Comparison of ENCODE assay signal across 20 cellular contexts in the genomic region with DNA sequence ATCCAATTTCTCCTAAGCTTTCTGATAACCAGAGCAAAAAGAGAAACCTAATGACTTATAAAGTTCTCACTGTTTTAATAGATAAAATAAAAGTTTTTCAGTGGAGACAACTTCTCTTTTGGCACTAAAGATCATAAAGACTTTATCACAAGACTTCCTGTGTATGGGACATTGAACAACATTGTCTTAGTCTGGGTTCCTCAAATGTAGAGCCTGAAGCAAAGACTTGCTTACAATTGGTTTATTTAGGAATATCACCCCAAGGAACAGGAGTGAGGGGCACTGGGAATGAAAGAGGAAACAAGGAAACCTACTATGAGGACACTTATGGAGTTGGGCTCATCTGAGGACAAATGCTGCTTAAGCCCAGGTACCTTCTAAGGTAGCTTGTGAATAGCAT.
"Had no signal": no experiment of that assay in that cellular context is flagged by ENCODE, and none has a peak within 500 bp of the region (broad histone marks: within the 10 kb centered on the region; RNA-seq: fewer than 3 reads in every experiment).

No MANE protein-coding gene starts in this region.

- H3K9me3 ChIP-seq: colonic mucosa, heart left ventricle, mucosa of descending colon, pancreas, sigmoid colon, stomach, thoracic aorta, transverse colon had no signal

- ATAC-seq: heart left ventricle; mucosa of descending colon; naive thymus-derived CD8-positive, alpha-beta T cell had no signal

- H3K27ac Mint-ChIP-seq: endodermal cell, neural progenitor cell, progenitor cell of endocrine pancreas had no signal

- H3K36me3 ChIP-seq: colonic mucosa, heart left ventricle, neural progenitor cell, pancreas, sigmoid colon, stomach, thoracic aorta, transverse colon had no signal

- H3K27me3 Mint-ChIP-seq: progenitor cell of endocrine pancreas had no signal

- H3K4me3 Mint-ChIP-seq: endodermal cell; naive thymus-derived CD8-positive, alpha-beta T cell; neural progenitor cell had no signal

- H3K4me3 ChIP-seq: colonic mucosa, heart left ventricle, mucosa of descending colon, neural progenitor cell, pancreas, sigmoid colon, skin epidermis, stomach, thoracic aorta, transverse colon had no signal

- H3K4me1 Mint-ChIP-seq: endodermal cell, neural progenitor cell had no signal

- DNase-seq: colonic mucosa; effector CD4-positive, alpha-beta T cell; endodermal cell; heart left ventricle; hippocampal formation; mammary epithelial cell; mucosa of descending colon; naive thymus-derived CD8-positive, alpha-beta T cell; occipital lobe; pancreas; sigmoid colon; stimulated activated CD4-positive, alpha-beta T cell treated with anti-CD3 and anti-CD28 coated beads, Interleukin-12 subunit alpha, Interleukin-12 subunit beta, amount 100 ng/mL, for 4 hours; stimulated activated naive CD4-positive, alpha-beta T cell; stomach; substantia nigra; transverse colon had no signal

- H3K27me3 ChIP-seq: colonic mucosa, heart left ventricle, neural progenitor cell, pancreas, sigmoid colon, stomach, transverse colon had no signal

- H3K4me1 ChIP-seq: colonic mucosa, neural progenitor cell, pancreas, sigmoid colon, transverse colon had no signal

- H3K36me3 Mint-ChIP-seq: naive thymus-derived CD8-positive, alpha-beta T cell had no signal

- H3K27ac ChIP-seq: colonic mucosa, neural progenitor cell, pancreas, sigmoid colon, stomach, thoracic aorta, transverse colon had no signal
